ENCODE assay signal across 7 cellular contexts in the genomic region with DNA sequence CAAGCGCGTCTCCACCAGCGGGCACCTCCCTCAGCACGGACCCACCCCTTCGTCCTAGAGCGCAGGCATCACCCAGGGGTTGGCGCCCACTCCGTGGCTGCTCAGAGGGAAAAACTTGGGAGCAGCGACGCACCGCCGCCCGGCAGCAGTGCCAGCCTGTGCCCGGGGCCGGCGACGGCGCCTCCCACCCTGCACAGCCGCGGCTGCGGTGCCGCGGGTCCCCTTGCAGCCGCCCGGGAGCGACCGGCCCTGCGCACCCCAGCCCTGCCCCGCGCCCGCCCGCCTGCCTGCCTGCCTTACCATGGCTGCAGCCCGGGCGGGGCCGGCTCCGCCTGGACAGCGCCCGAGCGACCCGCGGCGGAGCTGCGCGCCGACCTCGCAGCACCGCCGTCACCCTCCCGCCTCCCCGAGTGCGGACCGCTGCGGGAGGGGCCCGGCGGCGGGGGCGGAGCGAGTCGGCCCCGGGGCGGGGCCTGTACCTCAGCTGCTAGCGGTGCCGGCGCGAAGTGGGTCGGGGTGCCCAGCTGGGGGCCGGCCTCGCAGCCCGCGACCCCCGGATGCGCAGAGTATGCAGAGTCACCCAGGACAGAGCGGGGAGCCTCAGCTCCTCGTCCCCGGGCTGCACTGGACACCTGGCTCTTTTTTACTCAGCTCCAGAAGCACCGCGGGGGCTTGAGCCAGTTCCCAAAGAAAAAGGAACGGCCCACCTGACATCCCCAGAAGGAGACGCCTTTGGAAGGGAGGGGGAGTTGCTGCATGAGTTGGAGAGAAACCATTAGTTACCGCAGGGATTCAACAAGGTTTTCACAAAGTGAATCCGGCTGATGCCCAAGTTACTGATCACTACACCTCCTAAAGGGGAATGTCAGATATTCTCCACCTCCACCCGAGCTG. TPM values are rescaled to one million over a fixed set of nuclear protein-coding genes. Genes with fewer than 3 reads are reported as not detected.
A peak's percentile ranks its signal among the peaks of the same experiment; 100 is the strongest.
DNase-seq lines count a peak whose midpoint lies in the region; TF ChIP-seq lines count a peak whose summit lies in the region.

No MANE protein-coding gene starts in this region.

- H3K9me3 Mint-ChIP-seq in chondrocyte (ENCODE audit: low read depth), result no peaks in the 10 kb centered on the region

- peaks cover 53% of the 10 kb centered on the region for H3K4me1 Mint-ChIP-seq in chondrocyte (ENCODE audit: low read depth)

- H3K27ac ChIP-seq in layer of hippocampus (ENCODE audit: low read depth, low read length), result peak overlapping the region; percentile 98

- no peak for TF ChIP-seq CTCF in chondrocyte (IDR thresholded peaks at IDR 0.05)

- no peaks in the 10 kb centered on the region for H3K27me3 ChIP-seq in layer of hippocampus (ENCODE audit: control insufficient read depth, insufficient read depth, low read length)

- peak overlapping the region; percentile 61 for H3K4me3 Mint-ChIP-seq in chondrocyte (ENCODE audit: unreplicated experiment)

- peaks cover 1% of the 10 kb centered on the region for H3K27me3 Mint-ChIP-seq in chondrocyte (ENCODE audit: low read depth)

- no peaks in the 10 kb centered on the region for H3K36me3 Mint-ChIP-seq in chondrocyte (ENCODE audit: low read depth)

- H3K27ac Mint-ChIP-seq in chondrocyte (ENCODE audit: unreplicated experiment), result no peak overlapping the region

- peak; percentile 50 for DNase-seq in GM19238 (ENCODE audit: insufficient read length, low spot score)
- DNase-seq in M059J (ENCODE audit: low read depth), result peak; percentile 43
- peak; percentile 49 for DNase-seq in activated CD4-positive, alpha-beta T cell treated with anti-CD3 and anti-CD28 coated beads for 1 hour
- no peak for DNase-seq in chondrocyte (ENCODE audit: low spot score)
- DNase-seq in stimulated activated CD4-positive, alpha-beta T cell treated with anti-CD3 and anti-CD28 coated beads, Interleukin-15, amount 100 ng/mL, for 24 hours, result peak; percentile 72
- DNase-seq in NCI-H2107 treated with DMSO at 0.1 percent for 48 hours (lab: John Stamatoyannopoulos, UW; ENCODE audit: unreplicated experiment), result no peak

RNA-seq across cellular contexts. Expression of a gene that starts 17.5 kb away (rescaled TPM):
- 24.4 and 32.5 TPM in 2 replicates for total RNA-seq in M059J (2014; rRNA removed; shearing (Covaris generic))
- 26.7 to 31.4 TPM (median 30.2 TPM) in 3 replicates for total RNA-seq in chondrocyte

RNA-seq across cellular contexts. Expression of a gene that starts 43.7 kb away (rescaled TPM):
- total RNA-seq in M059J (2014; rRNA removed; shearing (Covaris generic)), result not detected in 2 replicates
- 0.08 to 0.10 TPM in 2 of 3 replicates, not detected in the other for total RNA-seq in chondrocyte

Comparison
In these comparisons a context has a peak if more than half of its experiments do, and no peak if none do; other contexts are left out.
1. DNase-seq: peak in GM19238 (single experiment), M059J (single experiment), activated CD4-positive, alpha-beta T cell treated with anti-CD3 and anti-CD28 coated beads for 1 hour (single experiment) and stimulated activated CD4-positive, alpha-beta T cell treated with anti-CD3 and anti-CD28 coated beads, Interleukin-15, amount 100 ng/mL, for 24 hours (single experiment); none in chondrocyte (single experiment) and NCI-H2107 treated with DMSO at 0.1 percent for 48 hours (single experiment).